In the genomic region with DNA sequence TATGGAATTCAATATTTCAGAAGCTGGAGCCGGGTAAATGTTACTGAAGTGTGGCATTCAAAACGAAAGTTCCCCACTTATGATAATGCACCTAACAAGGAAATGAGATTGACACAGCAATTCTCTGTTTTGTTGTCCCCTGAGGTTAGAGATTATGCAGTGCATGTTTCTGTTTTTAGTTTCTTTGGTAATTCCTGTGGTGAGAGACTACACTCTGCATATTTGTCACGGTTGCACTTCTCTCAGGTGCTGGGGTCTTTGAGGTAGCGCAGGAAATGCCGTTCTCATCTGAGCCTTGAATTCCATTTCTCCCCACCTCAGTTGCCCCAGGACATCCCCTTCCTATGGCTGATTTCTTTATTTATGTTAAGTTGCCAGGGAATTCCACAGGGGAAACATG, we compare ENCODE assay signal across 1 cellular context.
TF ChIP-seq lines count a peak whose summit lies in the region.

No MANE protein-coding gene starts in this region.

TF ChIP-seq in SK-N-SH treated with all-trans-retinoic acid at 6 μM for 48 hours, 23 proteins besides CTCF, POLR2A, EP300 and RAD21 (continued from another document):
- TF ChIP-seq, protein P1, sequence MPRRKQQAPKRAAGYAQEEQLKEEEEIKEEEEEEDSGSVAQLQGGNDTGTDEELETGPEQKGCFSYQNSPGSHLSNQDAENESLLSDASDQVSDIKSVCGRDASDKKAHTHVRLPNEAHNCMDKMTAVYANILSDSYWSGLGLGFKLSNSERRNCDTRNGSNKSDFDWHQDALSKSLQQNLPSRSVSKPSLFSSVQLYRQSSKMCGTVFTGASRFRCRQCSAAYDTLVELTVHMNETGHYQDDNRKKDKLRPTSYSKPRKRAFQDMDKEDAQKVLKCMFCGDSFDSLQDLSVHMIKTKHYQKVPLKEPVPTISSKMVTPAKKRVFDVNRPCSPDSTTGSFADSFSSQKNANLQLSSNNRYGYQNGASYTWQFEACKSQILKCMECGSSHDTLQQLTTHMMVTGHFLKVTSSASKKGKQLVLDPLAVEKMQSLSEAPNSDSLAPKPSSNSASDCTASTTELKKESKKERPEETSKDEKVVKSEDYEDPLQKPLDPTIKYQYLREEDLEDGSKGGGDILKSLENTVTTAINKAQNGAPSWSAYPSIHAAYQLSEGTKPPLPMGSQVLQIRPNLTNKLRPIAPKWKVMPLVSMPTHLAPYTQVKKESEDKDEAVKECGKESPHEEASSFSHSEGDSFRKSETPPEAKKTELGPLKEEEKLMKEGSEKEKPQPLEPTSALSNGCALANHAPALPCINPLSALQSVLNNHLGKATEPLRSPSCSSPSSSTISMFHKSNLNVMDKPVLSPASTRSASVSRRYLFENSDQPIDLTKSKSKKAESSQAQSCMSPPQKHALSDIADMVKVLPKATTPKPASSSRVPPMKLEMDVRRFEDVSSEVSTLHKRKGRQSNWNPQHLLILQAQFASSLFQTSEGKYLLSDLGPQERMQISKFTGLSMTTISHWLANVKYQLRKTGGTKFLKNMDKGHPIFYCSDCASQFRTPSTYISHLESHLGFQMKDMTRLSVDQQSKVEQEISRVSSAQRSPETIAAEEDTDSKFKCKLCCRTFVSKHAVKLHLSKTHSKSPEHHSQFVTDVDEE (CRISPR knock-in tag; IDR thresholded peaks at IDR 0.05), result no peak
- TF ChIP-seq ZC3H10 (CRISPR knock-in tag; IDR thresholded peaks at IDR 0.05) (no peak), TOX (CRISPR knock-in tag; IDR thresholded peaks at IDR 0.05; ENCODE audit: borderline replicate concordance) (no peak), ZFP3 (CRISPR knock-in tag; IDR thresholded peaks at IDR 0.05) (no peak), SNAI2 (CRISPR knock-in tag; IDR thresholded peaks at IDR 0.05) (no peak), ZNF8 (CRISPR knock-in tag; IDR thresholded peaks at IDR 0.05) (no peak)
- TF ChIP-seq, protein P2, sequence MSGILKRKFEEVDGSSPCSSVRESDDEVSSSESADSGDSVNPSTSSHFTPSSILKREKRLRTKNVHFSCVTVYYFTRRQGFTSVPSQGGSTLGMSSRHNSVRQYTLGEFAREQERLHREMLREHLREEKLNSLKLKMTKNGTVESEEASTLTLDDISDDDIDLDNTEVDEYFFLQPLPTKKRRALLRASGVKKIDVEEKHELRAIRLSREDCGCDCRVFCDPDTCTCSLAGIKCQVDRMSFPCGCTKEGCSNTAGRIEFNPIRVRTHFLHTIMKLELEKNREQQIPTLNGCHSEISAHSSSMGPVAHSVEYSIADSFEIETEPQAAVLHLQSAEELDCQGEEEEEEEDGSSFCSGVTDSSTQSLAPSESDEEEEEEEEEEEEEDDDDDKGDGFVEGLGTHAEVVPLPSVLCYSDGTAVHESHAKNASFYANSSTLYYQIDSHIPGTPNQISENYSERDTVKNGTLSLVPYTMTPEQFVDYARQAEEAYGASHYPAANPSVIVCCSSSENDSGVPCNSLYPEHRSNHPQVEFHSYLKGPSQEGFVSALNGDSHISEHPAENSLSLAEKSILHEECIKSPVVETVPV (CRISPR knock-in tag; IDR thresholded peaks at IDR 0.05), result no peak
- TF ChIP-seq, protein P3, sequence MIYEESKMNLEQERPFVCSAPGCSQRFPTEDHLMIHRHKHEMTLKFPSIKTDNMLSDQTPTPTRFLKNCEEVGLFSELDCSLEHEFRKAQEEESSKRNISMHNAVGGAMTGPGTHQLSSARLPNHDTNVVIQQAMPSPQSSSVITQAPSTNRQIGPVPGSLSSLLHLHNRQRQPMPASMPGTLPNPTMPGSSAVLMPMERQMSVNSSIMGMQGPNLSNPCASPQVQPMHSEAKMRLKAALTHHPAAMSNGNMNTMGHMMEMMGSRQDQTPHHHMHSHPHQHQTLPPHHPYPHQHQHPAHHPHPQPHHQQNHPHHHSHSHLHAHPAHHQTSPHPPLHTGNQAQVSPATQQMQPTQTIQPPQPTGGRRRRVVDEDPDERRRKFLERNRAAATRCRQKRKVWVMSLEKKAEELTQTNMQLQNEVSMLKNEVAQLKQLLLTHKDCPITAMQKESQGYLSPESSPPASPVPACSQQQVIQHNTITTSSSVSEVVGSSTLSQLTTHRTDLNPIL (CRISPR knock-in tag; IDR thresholded peaks at IDR 0.05; ENCODE audit: low read depth), result no peak
